1 cellular context compared by ENCODE assay signal in genomic region chr15:73955851-73956250, GRCh38.
TF ChIP-seq lines count a peak whose summit lies in the region.

No MANE protein-coding gene starts in this region.

TF ChIP-seq in HCT116, 20 proteins besides CTCF, POLR2A, EP300 and RAD21 (continued from another document):
- no peak for TF ChIP-seq ZBTB33 (IDR thresholded peaks at IDR 0.05; ENCODE audit: extremely low read depth, insufficient replicate concordance, low read length)
